In genomic region chr1:25450894-25451293, GRCh38 we compare ENCODE assay signal across 22 cellular contexts. TPM values are rescaled to one million over a fixed set of nuclear protein-coding genes. Genes with fewer than 3 reads are reported as not detected.
"Had no signal": no experiment of that assay in that cellular context is flagged by ENCODE, and none has a peak within 500 bp of the region (broad histone marks: within the 10 kb centered on the region; RNA-seq: fewer than 3 reads in every experiment).

No MANE protein-coding gene starts in this region.

- H3K4me3 ChIP-seq: left lung, lung, prostate gland, thyroid gland, upper lobe of right lung had no signal

- H3K27ac ChIP-seq: foreskin keratinocyte, left lung, prostate gland, thyroid gland, upper lobe of right lung, VCaP had no signal

- H3K9me3 Mint-ChIP-seq: activated naive CD8-positive, alpha-beta T cell treated with anti-CD3 and anti-CD28 coated beads for 36 hours; naive thymus-derived CD4-positive, alpha-beta T cell; neural crest cell had no signal

- H3K36me3 ChIP-seq: prostate gland had no signal

- H3K9me3 ChIP-seq: left lung, prostate gland, thyroid gland, upper lobe of right lung had no signal

- ATAC-seq: foreskin keratinocyte; left lung; naive thymus-derived CD4-positive, alpha-beta T cell; upper lobe of right lung had no signal

- H3K27ac Mint-ChIP-seq: activated naive CD8-positive, alpha-beta T cell treated with anti-CD3 and anti-CD28 coated beads for 36 hours had no signal

- H3K27me3 Mint-ChIP-seq: activated naive CD8-positive, alpha-beta T cell treated with anti-CD3 and anti-CD28 coated beads for 36 hours; naive thymus-derived CD4-positive, alpha-beta T cell had no signal

- H3K4me1 ChIP-seq: foreskin keratinocyte, prostate gland had no signal

- H3K27me3 ChIP-seq: foreskin keratinocyte, left lung, thyroid gland, upper lobe of right lung had no signal

- H3K4me3 Mint-ChIP-seq: activated naive CD8-positive, alpha-beta T cell treated with anti-CD3 and anti-CD28 coated beads for 36 hours; naive thymus-derived CD4-positive, alpha-beta T cell; neural crest cell had no signal

- DNase-seq: activated CD4-positive, CD25-positive, alpha-beta regulatory T cell treated with anti-CD3 and anti-CD28 coated beads, Interleukin-2, amount 50 U/mL, for 72 hours; activated naive CD4-positive, alpha-beta T cell treated with Interleukin-2 at 50 U/mL for 16 hours; activated naive CD8-positive, alpha-beta T cell treated with anti-CD3 and anti-CD28 coated beads for 36 hours; activated T-cell treated with anti-CD3 and anti-CD28 coated beads, Interleukin-2, amount 50 U/mL, for 1 hour; amniotic stem cell; dermis blood vessel endothelial cell; effector CD8-positive, alpha-beta T cell; foreskin keratinocyte; left lung; naive thymus-derived CD4-positive, alpha-beta T cell; occipital lobe; stimulated activated CD4-positive, alpha-beta T cell treated with anti-CD3 and anti-CD28 coated beads, Interleukin-4, amount 100 ng/mL, for 24 hours; stimulated activated naive CD4-positive, alpha-beta T cell treated with Interleukin-2 at 50 U/mL for 16 hours; thyroid gland; upper lobe of right lung had no signal

RNA-seq across cellular contexts. Expression of gene RHCE, which starts 30.3 kb away (rescaled TPM):
- total RNA-seq: mesenteric fat pad; neural crest cell; occipital lobe; subcutaneous adipose tissue; T-helper 2 cell treated with Interferon-gamma antibody and Interleukin-4, amounts not matched to agents 100 ng/mL and 5 ng/mL, for 36 hours had no signal
